8 cellular contexts compared by ENCODE assay signal in the genomic region with DNA sequence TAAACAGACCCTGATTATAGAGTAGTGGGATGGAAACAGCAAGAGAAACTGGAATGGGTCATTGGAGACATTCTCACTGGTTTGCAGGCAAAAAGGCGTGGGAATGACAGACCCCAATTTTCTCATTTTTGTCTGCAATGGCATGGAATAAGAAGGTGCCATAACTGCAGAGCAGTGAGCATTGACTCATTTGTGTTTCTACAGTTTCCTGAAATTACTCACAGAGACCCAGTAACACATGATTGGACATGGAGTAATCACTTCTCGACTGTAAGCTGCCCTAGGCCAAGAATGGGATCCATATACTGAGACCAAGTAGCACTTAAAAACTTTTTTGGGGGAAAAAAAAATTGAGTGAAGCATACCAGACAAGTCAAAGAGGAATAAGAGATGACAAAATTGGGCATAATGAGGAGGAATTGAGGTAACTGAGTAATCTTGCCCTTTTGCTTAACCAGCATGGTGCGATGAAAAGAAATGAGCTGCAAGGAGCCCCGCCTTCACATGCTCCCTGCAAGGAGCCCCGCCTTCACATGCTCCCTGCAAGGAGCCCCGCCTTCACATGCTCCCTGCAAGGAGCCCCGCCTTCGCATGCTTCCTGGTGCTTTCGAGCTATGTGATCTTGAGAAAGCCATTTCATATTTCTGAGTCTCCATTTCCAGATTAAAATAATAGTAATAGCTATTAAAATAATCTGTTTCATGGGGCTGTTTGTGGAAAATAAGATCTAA. TPM values are rescaled to one million over a fixed set of nuclear protein-coding genes. Genes with fewer than 3 reads are reported as not detected.
A peak's percentile ranks its signal among the peaks of the same experiment; 100 is the strongest.
DNase-seq lines count a peak whose midpoint lies in the region; ATAC-seq and TF ChIP-seq lines count a peak whose summit lies in the region.

No MANE protein-coding gene starts in this region.

- peaks cover 0 to 15% (median 8%) of the 10 kb centered on the region in 4 donors for H3K4me1 ChIP-seq in upper lobe of left lung

- peak overlapping the region in 1 of 4 donors; percentile 36 for H3K27ac ChIP-seq in upper lobe of left lung

- H3K27me3 ChIP-seq in upper lobe of left lung, result no peaks in the 10 kb centered on the region

- no peak for TF ChIP-seq EP300 in upper lobe of left lung (IDR thresholded peaks at IDR 0.05)

- H3K36me3 ChIP-seq in upper lobe of left lung, result no peaks in the 10 kb centered on the region

- no peak for TF ChIP-seq CTCF in upper lobe of left lung (IDR thresholded peaks at IDR 0.05)

- peak overlapping the region in 1 of 4 donors; percentile 3 for H3K4me3 ChIP-seq in upper lobe of left lung

- DNase-seq in COR-L47 (lab: John Stamatoyannopoulos, UW), result peak; percentile 38
- peak; percentile 38 for DNase-seq in activated CD8-positive, alpha-beta memory T cell treated with anti-CD3 and anti-CD28 coated beads, Interleukin-2, amount 50 U/mL, for 4 hours
- peak; percentile 85 for DNase-seq in kidney tubule cell (ENCODE audit: low spot score)
- DNase-seq in upper lobe of left lung, result peak; percentile 17 to 80
- no peak for DNase-seq in COLO668 (lab: John Stamatoyannopoulos, UW; ENCODE audit: unreplicated experiment)
- no peak for DNase-seq in occipital lobe (lab: John Stamatoyannopoulos, UW)
- DNase-seq in NCI-H146 (lab: John Stamatoyannopoulos, UW), result no peak

- WGBS in upper lobe of left lung, 2 donors, result 39 to 40% methylated on average over 9 of the region's 9 CpGs

- ATAC-seq in HG02981 (IDR thresholded peaks at IDR 0.05; ENCODE audit: unreplicated experiment) (peak; percentile 33), upper lobe of left lung (ENCODE audit: low FRiP score in 2 of 2) (peak in 1 of 2 donors; percentile 81)

- no peaks in the 10 kb centered on the region for H3K9me3 ChIP-seq in upper lobe of left lung

- TF ChIP-seq POLR2A in upper lobe of left lung (IDR thresholded peaks at IDR 0.05), result no peak

RNA-seq across cellular contexts. Expression of a gene that starts 44.2 kb away (rescaled TPM):
- total RNA-seq in upper lobe of left lung, result 10 to 100 TPM; 37.3 to 80.2 (median 56.6) TPM
- 69.6 TPM for total RNA-seq in occipital lobe

RNA-seq across cellular contexts. Expression of a gene that starts 51.1 kb away (rescaled TPM):
- total RNA-seq in upper lobe of left lung, result 10 to 100 TPM; 11.5 to 68.0 (median 48.6) TPM
- 6.6 TPM for total RNA-seq in occipital lobe

Comparison
In these comparisons a context has a peak if more than half of its experiments do, and no peak if none do; other contexts are left out.
1. DNase-seq: peak in COR-L47 (single experiment), activated CD8-positive, alpha-beta memory T cell treated with anti-CD3 and anti-CD28 coated beads, Interleukin-2, amount 50 U/mL, for 4 hours (single experiment), kidney tubule cell (single experiment) and upper lobe of left lung (2 of 2); none in COLO668 (single experiment), occipital lobe (single experiment) and NCI-H146 (single experiment).